In the genomic region with DNA sequence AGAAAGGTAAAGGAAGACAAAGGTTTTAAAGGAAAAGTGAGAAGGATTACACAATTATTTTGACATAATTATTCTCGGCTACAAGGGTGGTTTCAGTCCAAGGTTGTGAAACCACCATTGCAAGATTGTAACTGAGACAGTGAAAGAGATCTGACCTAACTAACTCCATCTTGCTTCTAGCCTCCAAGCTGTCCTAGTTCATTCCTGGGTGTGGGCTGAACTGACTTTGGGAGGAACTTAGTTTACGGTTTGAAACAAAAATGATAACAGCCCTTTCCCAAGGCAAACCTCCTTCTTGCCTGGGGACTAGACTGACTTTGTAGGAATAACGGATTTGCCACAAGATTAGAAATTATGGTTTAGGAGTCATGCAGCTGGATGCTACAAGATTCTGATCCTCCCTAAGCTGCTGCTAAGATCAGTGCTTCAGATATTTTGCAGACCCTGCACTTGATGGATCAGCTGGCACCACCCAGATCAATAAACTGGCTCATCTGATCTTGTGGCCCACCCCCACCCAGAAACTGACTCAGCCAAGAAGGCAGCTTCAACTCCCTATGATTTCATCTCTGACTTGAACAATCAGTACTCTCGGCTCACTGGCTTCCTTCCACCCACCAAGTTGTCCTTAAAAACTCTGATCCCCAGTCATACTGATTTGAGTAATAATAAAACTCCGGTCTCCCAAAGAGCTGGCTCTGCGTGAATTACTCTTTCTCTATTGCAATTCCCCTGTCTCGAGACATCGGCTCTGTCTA, we compare ENCODE assay signal across 1 cellular context.
TF ChIP-seq lines count a peak whose summit lies in the region.

No MANE protein-coding gene starts in this region.

TF ChIP-seq in GM23338, 12 proteins besides CTCF, POLR2A, EP300 and RAD21 (continued from another document):
- TF ChIP-seq, protein P1, sequence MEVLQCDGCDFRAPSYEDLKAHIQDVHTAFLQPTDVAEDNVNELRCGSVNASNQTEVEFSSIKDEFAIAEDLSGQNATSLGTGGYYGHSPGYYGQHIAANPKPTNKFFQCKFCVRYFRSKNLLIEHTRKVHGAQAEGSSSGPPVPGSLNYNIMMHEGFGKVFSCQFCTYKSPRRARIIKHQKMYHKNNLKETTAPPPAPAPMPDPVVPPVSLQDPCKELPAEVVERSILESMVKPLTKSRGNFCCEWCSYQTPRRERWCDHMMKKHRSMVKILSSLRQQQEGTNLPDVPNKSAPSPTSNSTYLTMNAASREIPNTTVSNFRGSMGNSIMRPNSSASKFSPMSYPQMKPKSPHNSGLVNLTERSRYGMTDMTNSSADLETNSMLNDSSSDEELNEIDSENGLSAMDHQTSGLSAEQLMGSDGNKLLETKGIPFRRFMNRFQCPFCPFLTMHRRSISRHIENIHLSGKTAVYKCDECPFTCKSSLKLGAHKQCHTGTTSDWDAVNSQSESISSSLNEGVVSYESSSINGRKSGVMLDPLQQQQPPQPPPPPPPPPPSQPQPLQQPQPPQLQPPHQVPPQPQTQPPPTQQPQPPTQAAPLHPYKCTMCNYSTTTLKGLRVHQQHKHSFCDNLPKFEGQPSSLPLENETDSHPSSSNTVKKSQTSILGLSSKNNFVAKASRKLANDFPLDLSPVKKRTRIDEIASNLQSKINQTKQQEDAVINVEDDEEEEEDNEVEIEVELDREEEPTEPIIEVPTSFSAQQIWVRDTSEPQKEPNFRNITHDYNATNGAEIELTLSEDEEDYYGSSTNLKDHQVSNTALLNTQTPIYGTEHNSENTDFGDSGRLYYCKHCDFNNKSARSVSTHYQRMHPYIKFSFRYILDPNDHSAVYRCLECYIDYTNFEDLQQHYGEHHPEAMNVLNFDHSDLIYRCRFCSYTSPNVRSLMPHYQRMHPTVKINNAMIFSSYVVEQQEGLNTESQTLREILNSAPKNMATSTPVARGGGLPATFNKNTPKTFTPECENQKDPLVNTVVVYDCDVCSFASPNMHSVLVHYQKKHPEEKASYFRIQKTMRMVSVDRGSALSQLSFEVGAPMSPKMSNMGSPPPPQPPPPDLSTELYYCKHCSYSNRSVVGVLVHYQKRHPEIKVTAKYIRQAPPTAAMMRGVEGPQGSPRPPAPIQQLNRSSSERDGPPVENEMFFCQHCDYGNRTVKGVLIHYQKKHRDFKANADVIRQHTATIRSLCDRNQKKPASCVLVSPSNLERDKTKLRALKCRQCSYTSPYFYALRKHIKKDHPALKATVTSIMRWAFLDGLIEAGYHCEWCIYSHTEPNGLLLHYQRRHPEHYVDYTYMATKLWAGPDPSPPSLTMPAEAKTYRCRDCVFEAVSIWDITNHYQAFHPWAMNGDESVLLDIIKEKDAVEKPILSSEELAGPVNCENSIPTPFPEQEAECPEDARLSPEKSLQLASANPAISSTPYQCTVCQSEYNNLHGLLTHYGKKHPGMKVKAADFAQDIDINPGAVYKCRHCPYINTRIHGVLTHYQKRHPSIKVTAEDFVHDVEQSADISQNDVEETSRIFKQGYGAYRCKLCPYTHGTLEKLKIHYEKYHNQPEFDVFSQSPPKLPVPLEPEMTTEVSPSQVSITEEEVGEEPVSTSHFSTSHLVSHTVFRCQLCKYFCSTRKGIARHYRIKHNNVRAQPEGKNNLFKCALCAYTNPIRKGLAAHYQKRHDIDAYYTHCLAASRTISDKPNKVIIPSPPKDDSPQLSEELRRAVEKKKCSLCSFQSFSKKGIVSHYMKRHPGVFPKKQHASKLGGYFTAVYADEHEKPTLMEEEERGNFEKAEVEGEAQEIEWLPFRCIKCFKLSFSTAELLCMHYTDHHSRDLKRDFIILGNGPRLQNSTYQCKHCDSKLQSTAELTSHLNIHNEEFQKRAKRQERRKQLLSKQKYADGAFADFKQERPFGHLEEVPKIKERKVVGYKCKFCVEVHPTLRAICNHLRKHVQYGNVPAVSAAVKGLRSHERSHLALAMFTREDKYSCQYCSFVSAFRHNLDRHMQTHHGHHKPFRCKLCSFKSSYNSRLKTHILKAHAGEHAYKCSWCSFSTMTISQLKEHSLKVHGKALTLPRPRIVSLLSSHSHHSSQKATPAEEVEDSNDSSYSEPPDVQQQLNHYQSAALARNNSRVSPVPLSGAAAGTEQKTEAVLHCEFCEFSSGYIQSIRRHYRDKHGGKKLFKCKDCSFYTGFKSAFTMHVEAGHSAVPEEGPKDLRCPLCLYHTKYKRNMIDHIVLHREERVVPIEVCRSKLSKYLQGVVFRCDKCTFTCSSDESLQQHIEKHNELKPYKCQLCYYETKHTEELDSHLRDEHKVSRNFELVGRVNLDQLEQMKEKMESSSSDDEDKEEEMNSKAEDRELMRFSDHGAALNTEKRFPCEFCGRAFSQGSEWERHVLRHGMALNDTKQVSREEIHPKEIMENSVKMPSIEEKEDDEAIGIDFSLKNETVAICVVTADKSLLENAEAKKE (CRISPR knock-in tag; IDR thresholded peaks at IDR 0.05) = no peak
- TF ChIP-seq, protein P2, sequence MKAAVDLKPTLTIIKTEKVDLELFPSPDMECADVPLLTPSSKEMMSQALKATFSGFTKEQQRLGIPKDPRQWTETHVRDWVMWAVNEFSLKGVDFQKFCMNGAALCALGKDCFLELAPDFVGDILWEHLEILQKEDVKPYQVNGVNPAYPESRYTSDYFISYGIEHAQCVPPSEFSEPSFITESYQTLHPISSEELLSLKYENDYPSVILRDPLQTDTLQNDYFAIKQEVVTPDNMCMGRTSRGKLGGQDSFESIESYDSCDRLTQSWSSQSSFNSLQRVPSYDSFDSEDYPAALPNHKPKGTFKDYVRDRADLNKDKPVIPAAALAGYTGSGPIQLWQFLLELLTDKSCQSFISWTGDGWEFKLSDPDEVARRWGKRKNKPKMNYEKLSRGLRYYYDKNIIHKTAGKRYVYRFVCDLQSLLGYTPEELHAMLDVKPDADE (IDR thresholded peaks at IDR 0.05) = no peak
